In genomic region chr1:231526536-231526935, GRCh38 we compare ENCODE assay signal across 22 cellular contexts. TPM values are rescaled to one million over a fixed set of nuclear protein-coding genes. Genes with fewer than 3 reads are reported as not detected.
DNase-seq lines count a peak whose midpoint lies in the region; ATAC-seq and TF ChIP-seq lines count a peak whose summit lies in the region.
"Had no signal": no experiment of that assay in that cellular context is flagged by ENCODE, and none has a peak within 500 bp of the region (broad histone marks: within the 10 kb centered on the region; RNA-seq: fewer than 3 reads in every experiment).

No MANE protein-coding gene starts in this region.

- no peak overlapping the region for H4K8ac ChIP-seq in H9 (replicated peaks; ENCODE audit: insufficient read length, low read depth, low read length)

- H4K20me1 ChIP-seq in H9 (ENCODE audit: control insufficient read depth, insufficient read depth, insufficient read length): no peaks in the 10 kb centered on the region

- H3K56ac ChIP-seq in H9 (ENCODE audit: insufficient read length, low read depth, low read length): no peak overlapping the region

- peak overlapping the region in 2 of 3 donors; percentile 68 to 100 for H3K27ac Mint-ChIP-seq in CD4-positive, CD25-positive, alpha-beta regulatory T cell
- peak overlapping the region; percentile 0 to 88 (median 14); a peak in 4 of 7 replicates for H3K27ac Mint-ChIP-seq in H9
- peak overlapping the region in 1 of 5 experiments; percentile 99 for H3K27ac Mint-ChIP-seq in brain
- peak overlapping the region; percentile 100 for H3K27ac Mint-ChIP-seq in nephron
- H3K27ac Mint-ChIP-seq: endodermal cell had no signal

- H3K4me3 ChIP-seq in CD4-positive, CD25-positive, alpha-beta regulatory T cell (ENCODE audit: low read depth, low read length): no peak overlapping the region
- no peak overlapping the region for H3K4me3 ChIP-seq in ovary
- no peak overlapping the region for H3K4me3 ChIP-seq in body of pancreas
- H3K4me3 ChIP-seq: colonic mucosa, mucosa of descending colon had no signal

- no peak overlapping the region for H2AK5ac ChIP-seq in H9 (ENCODE audit: insufficient read length, low read length)

- H3K36me3 ChIP-seq in CD4-positive, CD25-positive, alpha-beta regulatory T cell (ENCODE audit: control insufficient read depth, insufficient read depth, low read length): peaks cover 8% of the 10 kb centered on the region
- H3K36me3 ChIP-seq in ovary (no peaks in the 10 kb centered on the region), body of pancreas (replicated peaks in 1 of 2; ENCODE audit: insufficient read depth in 1 of 2, low read depth in 2 of 2) (no peaks in the 10 kb centered on the region)
- H3K36me3 ChIP-seq: colonic mucosa had no signal

- intact Hi-C loops in ovary (cut with DNase I): loop anchor here in 1 of 4 donors (10.0 kb wide), 1 partner anchor 102 kb away; the partner anchor contains the start of gene EGLN1
- intact Hi-C loops in body of pancreas (cut with DNase I): no loop called here

- H3K79me1 ChIP-seq in H9 (ENCODE audit: insufficient read depth, low read depth, low read length, poor library complexity, severe bottlenecking): no peaks in the 10 kb centered on the region

- no peak overlapping the region for H2BK15ac ChIP-seq in H9 (ENCODE audit: low read depth, low read length)

- H3K23ac ChIP-seq in H9 (ENCODE audit: insufficient read length, low read depth, low read length): no peak overlapping the region

- no peak overlapping the region for H3K18ac ChIP-seq in H9 (ENCODE audit: insufficient read length, low read depth, low read length)

- H2BK120ac ChIP-seq in H9 (ENCODE audit: low read depth, low read length, poor library complexity, severe bottlenecking): no peak overlapping the region

- peaks cover 5% of the 10 kb centered on the region for H3K23me2 ChIP-seq in H9 (ENCODE audit: insufficient read length, low read depth, low read length, poor library complexity, severe bottlenecking)

- H2AFZ ChIP-seq in H9 (ENCODE audit: low read length): no peak overlapping the region

- H3K9me3 ChIP-seq in CD4-positive, CD25-positive, alpha-beta regulatory T cell (ENCODE audit: control insufficient read depth in 2 of 2, low read length in 2 of 2): no peaks in the 10 kb centered on the region
- H3K9me3 ChIP-seq in H9 (ENCODE audit: control insufficient read depth, low read depth, low read length) (no peaks in the 10 kb centered on the region), ovary (no peaks in the 10 kb centered on the region), body of pancreas (no peaks in the 10 kb centered on the region)
- H3K9me3 ChIP-seq: colonic mucosa, mucosa of descending colon, SK-N-SH had no signal

- no peak overlapping the region for H3K14ac ChIP-seq in H9 (ENCODE audit: insufficient read depth, low read length)

- peaks cover 0 to 3% (median 0%) of the 10 kb centered on the region in 7 donors for H3K9me3 Mint-ChIP-seq in CD4-positive, CD25-positive, alpha-beta regulatory T cell
- H3K9me3 Mint-ChIP-seq in H9 (no peaks in the 10 kb centered on the region; a peak in 1 of 5 replicates), brain (no peaks in the 10 kb centered on the region), nephron (no peaks in the 10 kb centered on the region)
- H3K9me3 Mint-ChIP-seq: endodermal cell had no signal

- TF ChIP-seq EP300 in ovary (IDR thresholded peaks at IDR 0.05): no peak

- no peak overlapping the region for H3K4ac ChIP-seq in H9 (ENCODE audit: low read depth, low read length)

- no peak for ATAC-seq in CD4-positive, CD25-positive, alpha-beta regulatory T cell (ENCODE audit: low read depth in 2 of 2)
- ATAC-seq in HG03571 (IDR thresholded peaks at IDR 0.05; ENCODE audit: unreplicated experiment) (no peak), body of pancreas (no peak)
- ATAC-seq: mucosa of descending colon, right cardiac atrium had no signal

- no peak overlapping the region for H2BK12ac ChIP-seq in H9 (ENCODE audit: insufficient read length, low read depth, low read length)

- no peak overlapping the region for H3K4me2 ChIP-seq in H9 (ENCODE audit: insufficient read depth, insufficient read length, low read length)
- H3K4me2 ChIP-seq: SK-N-SH had no signal

- H3K79me2 ChIP-seq in H9 (ENCODE audit: insufficient read depth, low read length): peaks cover 5% of the 10 kb centered on the region; the same call in 1 of the 2 replicates

- H3K27me3 ChIP-seq in CD4-positive, CD25-positive, alpha-beta regulatory T cell (ENCODE audit: control insufficient read depth, insufficient read depth, low read length): no peaks in the 10 kb centered on the region
- no peaks in the 10 kb centered on the region for H3K27me3 ChIP-seq in H9 (ENCODE audit: insufficient read depth, low read length)
- no peaks in the 10 kb centered on the region for H3K27me3 ChIP-seq in ovary
- no peaks in the 10 kb centered on the region for H3K27me3 ChIP-seq in body of pancreas
- H3K27me3 ChIP-seq: colonic mucosa had no signal

- no peak overlapping the region for H2BK20ac ChIP-seq in H9 (ENCODE audit: low read depth, low read length, poor library complexity, severe bottlenecking)

- no peak for DNase-seq in CD4-positive, CD25-positive, alpha-beta regulatory T cell
- DNase-seq in H9: peak; percentile 35
- no peak for DNase-seq in ovary
- no peak for DNase-seq in activated CD8-positive, alpha-beta memory T cell treated with anti-CD3 and anti-CD28 coated beads, Interleukin-2, amount 50 U/mL, for 48 hours
- no peak for DNase-seq in body of pancreas
- DNase-seq: activated CD4-positive, CD25-positive, alpha-beta regulatory T cell; activated T-cell treated with anti-CD3 and anti-CD28 coated beads, Interleukin-2, amount 50 U/mL, for 48 hours; colonic mucosa; endodermal cell; HCEC 1CT; mucosa of descending colon; NCI-H1417; NCI-H2107; NCI-H510A treated with DMSO at 0.1 percent for 48 hours; occipital lobe; right cardiac atrium; RPMI8226; SK-N-SH; T1000 had no signal

- peaks cover 27% of the 10 kb centered on the region for H3K4me1 ChIP-seq in CD4-positive, CD25-positive, alpha-beta regulatory T cell (ENCODE audit: control insufficient read depth, insufficient read depth, low read length, poor library complexity, severe bottlenecking)
- H3K4me1 ChIP-seq in H9 (ENCODE audit: insufficient read depth, low read length): peaks cover 6% of the 10 kb centered on the region; the same call in 1 of the 2 replicates
- peaks cover 6% of the 10 kb centered on the region for H3K4me1 ChIP-seq in ovary (ENCODE audit: insufficient read depth)
- peaks cover 33% of the 10 kb centered on the region for H3K4me1 ChIP-seq in body of pancreas

- H3K27ac ChIP-seq in CD4-positive, CD25-positive, alpha-beta regulatory T cell (ENCODE audit: insufficient read depth, low read length, poor library complexity, severe bottlenecking): no peak overlapping the region
- H3K27ac ChIP-seq in H9 (ENCODE audit: insufficient read length, low read depth, low read length) (no peak overlapping the region), ovary (no peak overlapping the region), body of pancreas (no peak overlapping the region)
- H3K27ac ChIP-seq: colonic mucosa had no signal

- peaks cover 12% of the 10 kb centered on the region for H3K36me3 Mint-ChIP-seq in CD4-positive, CD25-positive, alpha-beta regulatory T cell
- H3K36me3 Mint-ChIP-seq in H9 (ENCODE audit: insufficient read depth in 1 of 3, low read depth in 3 of 3) (peaks cover 4 to 15% (median 10%) of the 10 kb centered on the region in 3 experiments; a peak in 6 of 7 replicates), brain (peaks cover 24% of the 10 kb centered on the region), nephron (ENCODE audit: low read depth) (peaks cover 11% of the 10 kb centered on the region)

- TF ChIP-seq CTCF in H9 (conservative IDR thresholded peaks at IDR 0.05): no peak
- TF ChIP-seq CTCF in brain (conservative IDR thresholded peaks at IDR 0.05): no peak
- no peak for TF ChIP-seq CTCF in nephron (IDR thresholded peaks at IDR 0.05; ENCODE audit: unreplicated experiment in 3 of 3)
- no peak for TF ChIP-seq CTCF in ovary (IDR thresholded peaks at IDR 0.05)
- no peak for TF ChIP-seq CTCF in body of pancreas (IDR thresholded peaks at IDR 0.05)

- peak overlapping the region; percentile 2 to 89 (median 56) for H3K4me3 Mint-ChIP-seq in CD4-positive, CD25-positive, alpha-beta regulatory T cell
- peak overlapping the region in 1 of 2 experiments; percentile 2; a peak in 3 of 5 replicates for H3K4me3 Mint-ChIP-seq in H9
- H3K4me3 Mint-ChIP-seq in brain: peak overlapping the region; percentile 45 to 99 (median 98)
- H3K4me3 Mint-ChIP-seq in nephron: peak overlapping the region; percentile 97 to 99 (median 98)
- H3K4me3 Mint-ChIP-seq: endodermal cell had no signal

- no peak overlapping the region for H2BK5ac ChIP-seq in H9 (ENCODE audit: insufficient read length, low read length)

- H3K27me3 Mint-ChIP-seq in CD4-positive, CD25-positive, alpha-beta regulatory T cell: no peaks in the 10 kb centered on the region
- no peaks in the 10 kb centered on the region for H3K27me3 Mint-ChIP-seq in H9 (ENCODE audit: low read depth)
- H3K27me3 Mint-ChIP-seq in brain: peaks cover 15% of the 10 kb centered on the region
- H3K27me3 Mint-ChIP-seq in nephron (ENCODE audit: low read depth): no peaks in the 10 kb centered on the region

- no peak overlapping the region for H3T11ph ChIP-seq in H9 (ENCODE audit: low read length)

- H3K9ac ChIP-seq in H9 (ENCODE audit: extremely low read depth, insufficient read length, low read length): no peak overlapping the region
- H3K9ac ChIP-seq: SK-N-SH had no signal

- H3K4me1 Mint-ChIP-seq in CD4-positive, CD25-positive, alpha-beta regulatory T cell: peaks cover 17 to 46% (median 29%) of the 10 kb centered on the region in 4 donors
- H3K4me1 Mint-ChIP-seq in H9 (peaks cover 36 to 48% of the 10 kb centered on the region in 2 experiments), brain (peaks cover 39% of the 10 kb centered on the region), nephron (peaks cover 35% of the 10 kb centered on the region)

- H4K5ac ChIP-seq in H9 (ENCODE audit: insufficient read length, low read depth, low read length): no peak overlapping the region

- no peak for TF ChIP-seq POLR2A in ovary (IDR thresholded peaks at IDR 0.05)
- no peak for TF ChIP-seq POLR2A in body of pancreas (IDR thresholded peaks at IDR 0.05)

- H4K91ac ChIP-seq in H9 (ENCODE audit: insufficient read length, low read depth, low read length): no peak overlapping the region

RNA-seq across cellular contexts. Expression of gene TSNAX, which starts 1.9 kb away (rescaled TPM):
- total RNA-seq in CD4-positive, CD25-positive, alpha-beta regulatory T cell: 34.8 TPM
- polyA plus RNA-seq in CD4-positive, CD25-positive, alpha-beta regulatory T cell: 100 to 1,000 TPM in 2 of 4 donors, 10 to 100 TPM in 2; 93.4 to 117 (median 106) TPM
- 39.8 and 39.9 TPM in 2 replicates for total RNA-seq in H9 (2021)
- 15.0 TPM for polyA plus RNA-seq in brain (ENCODE audit: insufficient read depth, low read depth, low replicate concordance)
- total RNA-seq in ovary: 10 to 100 TPM; 19.9 to 43.0 (median 40.7) TPM
- polyA plus RNA-seq in ovary: 10 to 100 TPM; 20.3 to 21.8 TPM
- total RNA-seq in body of pancreas: 10 to 100 TPM in 1 of 2 donors, 1 to 10 TPM in 1; 4.0 to 11.9 TPM
